ENCODE assay signal across 10 cellular contexts in genomic region chr19:4597278-4597974, GRCh38. TPM values are rescaled to one million over a fixed set of nuclear protein-coding genes. Genes with fewer than 3 reads are reported as not detected.
DNase-seq lines count a peak whose midpoint lies in the region; ATAC-seq, FAIRE-seq and TF ChIP-seq lines count a peak whose summit lies in the region.
"Had no signal": no experiment of that assay in that cellular context is flagged by ENCODE, and none has a peak within 500 bp of the region (broad histone marks: within the 10 kb centered on the region; RNA-seq: fewer than 3 reads in every experiment).

No MANE protein-coding gene starts in this region.

- no peaks in the 10 kb centered on the region for H4K20me1 ChIP-seq in KMS-11 (ENCODE audit: insufficient read depth)
- H4K20me1 ChIP-seq in GM12878 (ENCODE audit: control insufficient read depth, insufficient read depth) = no peaks in the 10 kb centered on the region

- BruUV-seq in GM12878 (replicated peaks; lab: Mats Ljungman, UMichigan) = no TSS peak

- no peak for TF ChIP-seq CTCF in KMS-11 (conservative IDR thresholded peaks at IDR 0.05; ENCODE audit: low read depth, low read length)
- no peak for TF ChIP-seq CTCF in GM12878 (IDR thresholded peaks at IDR 0.05 in 2 of 3, conservative IDR thresholded peaks at IDR 0.05 in 1 of 3; ENCODE audit: control insufficient read depth in 2 of 3, extremely low read depth in 1 of 3, insufficient read depth in 1 of 3, low read depth in 3 of 3, low read length in 3 of 3)

- no peaks in the 10 kb centered on the region for H3K36me3 Mint-ChIP-seq in natural killer cell treated with Interleukin-12 subunit alpha and Interleukin-12 subunit beta and Interleukin-15 and Interleukin-18, amount 100 ng/mL, for 72 hours

- TF ChIP-seq POLR2A in GM12878 (IDR thresholded peaks at IDR 0.05; ENCODE audit: low read depth, low read length) = no peak

- DNase-seq in NCI-H2171 treated with DMSO at 0.1 percent for 48 hours (lab: John Stamatoyannopoulos, UW) = peak; percentile 56
- no peak for DNase-seq in NCI-H2171 (lab: John Stamatoyannopoulos, UW)
- DNase-seq in GM12878 (ENCODE audit: low read depth, low spot score) = no peak
- no peak for DNase-seq in natural killer cell treated with Interleukin-12 subunit alpha and Interleukin-12 subunit beta and Interleukin-15 and Interleukin-18, amount 100 ng/mL, for 72 hours (ENCODE audit: low spot score)
- DNase-seq in SIG-M5 treated with dmso at 0.1 percent for 504 hours (lab: John Stamatoyannopoulos, UW; ENCODE audit: unreplicated experiment) = no peak
- DNase-seq: NCI-H1092 had no signal

- TF ChIP-seq EP300 in GM12878 (IDR thresholded peaks at IDR 0.05; ENCODE audit: borderline replicate concordance in 1 of 2, control insufficient read depth in 1 of 2, low read depth in 2 of 2, low read length in 2 of 2) = no peak

- SMC1A ChIA-PET in GM12878 (lab: Charles Lee; ENCODE audit: uncharacterized antibody, unreplicated experiment) = interaction anchor here (1.5 kb wide), 1 partner anchor 39 kb away, joined by 3 read pairs; no protein-coding TSS in a partner anchor

- H3K79me2 ChIP-seq in KMS-11 (ENCODE audit: insufficient read depth, low read depth) (no peaks in the 10 kb centered on the region), GM12878 (ENCODE audit: control insufficient read depth, insufficient read depth, low read length) (no peaks in the 10 kb centered on the region)

- intact Hi-C loops in GM12878 (cut with micrococcal nuclease; ENCODE audit: unreplicated experiment) = no loop called here

- WGBS in GM12878 (ENCODE audit: insufficient coverage, insufficient replicate concordance, low lambda C conversion rate, missing lambda C conversion rate) = 20% methylated on average over 21 of the region's 27 CpGs

- RAD21 ChIA-PET in GM12878 (lab: Charles Lee; ENCODE audit: unreplicated experiment) = no interaction called here

- H3K36me3 ChIP-seq in KMS-11 (ENCODE audit: insufficient read depth) (no peaks in the 10 kb centered on the region), GM12878 (ENCODE audit: control insufficient read depth in 2 of 2, insufficient read depth in 2 of 2, low read length in 1 of 2) (no peaks in the 10 kb centered on the region)

- H3K4me1 ChIP-seq in KMS-11 (ENCODE audit: low read depth, poor library complexity, severe bottlenecking) (no peaks in the 10 kb centered on the region), GM12878 (ENCODE audit: control insufficient read depth, insufficient read depth, low read length) (peaks cover 2% of the 10 kb centered on the region; the same call in 1 of the 2 replicates)

- in situ Hi-C loops in GM12878 (cut with MboI) = no loop called here

- CTCF ChIA-PET in GM12878 (lab: Yijun Ruan, JAX) = interaction anchor here (1.0 to 1.6 kb wide), 3 partner anchors 36 to 39 kb away, joined by 3 to 5 read pairs (median 3); no protein-coding TSS in a partner anchor

- POLR2A ChIA-PET in GM12878 (lab: Charles Lee) = interaction anchor here (0.6 to 1.1 kb wide), 4 partner anchors 18 to 47 kb away, joined by 3 to 4 read pairs (median 4); no protein-coding TSS in a partner anchor

- H3K9ac ChIP-seq in KMS-11 = no peak overlapping the region
- no peak overlapping the region for H3K9ac ChIP-seq in GM12878 (ENCODE audit: control insufficient read depth, insufficient read depth, low read length)

- H3K4me3 ChIP-seq in KMS-11 (IDR thresholded peaks at IDR 0.05; ENCODE audit: insufficient read depth, low read depth, low read length) (no peak overlapping the region), GM12878 (no peak overlapping the region)

- no peaks in the 10 kb centered on the region for H3K9me3 ChIP-seq in GM12878 (replicated peaks; ENCODE audit: control insufficient read depth, insufficient read depth, low read length)

- H3K27ac Mint-ChIP-seq in natural killer cell treated with Interleukin-12 subunit alpha and Interleukin-12 subunit beta and Interleukin-15 and Interleukin-18, amount 100 ng/mL, for 72 hours = no peak overlapping the region

- no peak for FAIRE-seq in GM12878 (lab: Jason Lieb, UNC)
- FAIRE-seq: GM18507 had no signal

- TF ChIP-seq RAD21 in GM12878 (IDR thresholded peaks at IDR 0.05; ENCODE audit: insufficient read depth, low read depth, low read length) = no peak

- H3K4me1 Mint-ChIP-seq in natural killer cell treated with Interleukin-12 subunit alpha and Interleukin-12 subunit beta and Interleukin-15 and Interleukin-18, amount 100 ng/mL, for 72 hours (ENCODE audit: low read depth in 2 of 2) = peaks cover 8 to 10% of the 10 kb centered on the region in 2 donors

- H2AFZ ChIP-seq in KMS-11 (ENCODE audit: low read depth) (peak overlapping the region; percentile 22; the same call in 1 of the 2 replicates), GM12878 (ENCODE audit: control insufficient read depth, low read depth, low read length) (no peak overlapping the region)

- H3K4me2 ChIP-seq in KMS-11 = peak overlapping the region; percentile 60; the same call in 1 of the 2 replicates
- 0 out of 2 replicates have a peak overlapping the region, but pooled peaks have one; percentile 13 for H3K4me2 ChIP-seq in GM12878 (ENCODE audit: control insufficient read depth, insufficient read depth)

- peak overlapping the region; percentile 41 for H3K4me3 Mint-ChIP-seq in natural killer cell treated with Interleukin-12 subunit alpha and Interleukin-12 subunit beta and Interleukin-15 and Interleukin-18, amount 100 ng/mL, for 72 hours

- no peak overlapping the region for H3K27ac ChIP-seq in KMS-11
- H3K27ac ChIP-seq in GM12878 (ENCODE audit: control insufficient read depth, insufficient read depth) = no peak overlapping the region

- ATAC-seq in GM12878 (peak; percentile 59), GM18861 (IDR thresholded peaks at IDR 0.05; ENCODE audit: unreplicated experiment) (no peak), GM21619 (IDR thresholded peaks at IDR 0.05; ENCODE audit: unreplicated experiment) (no peak)
- ATAC-seq in natural killer cell treated with Interleukin-12 subunit alpha and Interleukin-12 subunit beta and Interleukin-15 and Interleukin-18, amount 100 ng/mL, for 72 hours = peak; percentile 24 to 60

- peaks cover 55% of the 10 kb centered on the region for H3K27me3 ChIP-seq in KMS-11 (ENCODE audit: insufficient read depth, low read depth)
- no peaks in the 10 kb centered on the region for H3K27me3 ChIP-seq in GM12878 (replicated peaks in 1 of 2; ENCODE audit: control insufficient read depth in 2 of 2, insufficient read depth in 2 of 2, low read length in 1 of 2)

- H3K27me3 Mint-ChIP-seq in natural killer cell treated with Interleukin-12 subunit alpha and Interleukin-12 subunit beta and Interleukin-15 and Interleukin-18, amount 100 ng/mL, for 72 hours = peaks cover 0 to 12% of the 10 kb centered on the region in 2 donors

- no peaks in the 10 kb centered on the region for H3K9me3 Mint-ChIP-seq in natural killer cell treated with Interleukin-12 subunit alpha and Interleukin-12 subunit beta and Interleukin-15 and Interleukin-18, amount 100 ng/mL, for 72 hours

RNA-seq across cellular contexts. Expression of gene SEMA6B, which starts 37.9 kb away (rescaled TPM):
- not detected in 2 replicates for total RNA-seq in GM12878 (2013; cell fraction: nucleolus; rRNA removed)
- total RNA-seq in GM12878 (2014; rRNA removed) (not detected in 2 replicates), GM12878 (2014; rRNA removed; fragmentation: Illumina TruSeq; extraction: Trizol) (not detected in 2 replicates), GM12878 (2021) (0.08 and 0.13 TPM in 2 replicates)
- not detected for polyA plus RNA-seq in GM12878 (2011; ENCODE audit: low read depth)
- polyA plus RNA-seq in GM12878 (2011; rRNA removed) (not detected in 2 replicates), GM12878 (2014; fragmentation: Illumina TruSeq; extraction: Trizol) (not detected in 2 replicates), GM12878 (2014; fragmentation: Nextera tagmentation; extraction: Ambion mirVana) (not detected), GM12878 (2014; rRNA removed) (not detected in 2 replicates), GM12878 (2016; fragmentation: Nextera tagmentation; extraction: Ambion mirVana) (not detected)
- polyA plus RNA-seq in GM12878 (2011; cell fraction: cytosol; rRNA removed) = 0.03 and 0.10 TPM in 2 replicates
- 0.04 and 0.12 TPM in 2 replicates for polyA plus RNA-seq in GM12878 (2011; cell fraction: nucleus; rRNA removed)
- 0.06 TPM in 1 of 2 replicates, not detected in the other for polyA plus RNA-seq in GM12878 (2012)
- polyA minus RNA-seq in GM12878 (2011; rRNA and poly(A)+ RNA removed) = not detected in 2 replicates
- polyA minus RNA-seq in GM12878 (2011; cell fraction: cytosol; rRNA and poly(A)+ RNA removed) = not detected in 2 replicates
- not detected in 2 replicates for polyA minus RNA-seq in GM12878 (2011; cell fraction: nucleus; rRNA and poly(A)+ RNA removed)
- under 1 TPM in 1 of 2 donors, not detected in 1; 0.14 TPM for total RNA-seq in natural killer cell treated with Interleukin-12 subunit alpha and Interleukin-12 subunit beta and Interleukin-15 and Interleukin-18, amount 100 ng/mL, for 72 hours

RNA-seq across cellular contexts. Expression of gene TNFAIP8L1, which starts 41.9 kb away (rescaled TPM):
- 17.9 and 19.3 TPM in 2 replicates for total RNA-seq in GM12878 (2013; cell fraction: nucleolus; rRNA removed)
- total RNA-seq in GM12878 (2014; rRNA removed) (5.0 TPM in 2 replicates), GM12878 (2014; rRNA removed; fragmentation: Illumina TruSeq; extraction: Trizol) (8.3 and 8.7 TPM in 2 replicates), GM12878 (2021) (12.7 and 14.3 TPM in 2 replicates)
- polyA plus RNA-seq in GM12878 (2011; ENCODE audit: low read depth) = 4.5 TPM
- polyA plus RNA-seq in GM12878 (2011; rRNA removed) (7.6 and 9.0 TPM in 2 replicates), GM12878 (2014; fragmentation: Illumina TruSeq; extraction: Trizol) (4.6 and 8.6 TPM in 2 replicates), GM12878 (2014; fragmentation: Nextera tagmentation; extraction: Ambion mirVana) (1 to 10 TPM in 1 of 2 experiments, under 1 TPM in 1; 0.93 to 2.4 TPM), GM12878 (2014; rRNA removed) (12.4 and 13.1 TPM in 2 replicates), GM12878 (2016; fragmentation: Nextera tagmentation; extraction: Ambion mirVana) (1 to 10 TPM; 8.3 to 9.2 TPM)
- 14.0 and 14.6 TPM in 2 replicates for polyA plus RNA-seq in GM12878 (2011; cell fraction: cytosol; rRNA removed)
- polyA plus RNA-seq in GM12878 (2011; cell fraction: nucleus; rRNA removed) = 4.2 and 6.9 TPM in 2 replicates
- polyA plus RNA-seq in GM12878 (2012) = 7.7 and 9.0 TPM in 2 replicates
- 6.7 and 13.4 TPM in 2 replicates for polyA minus RNA-seq in GM12878 (2011; rRNA and poly(A)+ RNA removed)
- 5.9 and 6.3 TPM in 2 replicates for polyA minus RNA-seq in GM12878 (2011; cell fraction: cytosol; rRNA and poly(A)+ RNA removed)
- 4.1 and 6.6 TPM in 2 replicates for polyA minus RNA-seq in GM12878 (2011; cell fraction: nucleus; rRNA and poly(A)+ RNA removed)
- 10 to 100 TPM in 1 of 2 donors, 1 to 10 TPM in 1; 8.3 to 10.3 TPM for total RNA-seq in natural killer cell treated with Interleukin-12 subunit alpha and Interleukin-12 subunit beta and Interleukin-15 and Interleukin-18, amount 100 ng/mL, for 72 hours

RNA-seq across cellular contexts. Expression of gene LRG1, which starts 57.6 kb away (rescaled TPM):
- 0.69 and 1.4 TPM in 2 replicates for total RNA-seq in GM12878 (2013; cell fraction: nucleolus; rRNA removed)
- total RNA-seq in GM12878 (2014; rRNA removed) (0.44 and 0.62 TPM in 2 replicates), GM12878 (2014; rRNA removed; fragmentation: Illumina TruSeq; extraction: Trizol) (0.51 and 0.63 TPM in 2 replicates), GM12878 (2021) (1.1 and 1.2 TPM in 2 replicates)
- polyA plus RNA-seq in GM12878 (2011; ENCODE audit: low read depth) = 0.31 TPM
- polyA plus RNA-seq in GM12878 (2011; rRNA removed) (2.5 and 4.7 TPM in 2 replicates), GM12878 (2014; fragmentation: Illumina TruSeq; extraction: Trizol) (0.13 and 0.53 TPM in 2 replicates), GM12878 (2014; fragmentation: Nextera tagmentation; extraction: Ambion mirVana) (under 1 TPM; 0.29 to 0.31 TPM), GM12878 (2014; rRNA removed) (1.0 and 1.6 TPM in 2 replicates), GM12878 (2016; fragmentation: Nextera tagmentation; extraction: Ambion mirVana) (under 1 TPM; 0.43 TPM)
- 6.4 and 7.8 TPM in 2 replicates for polyA plus RNA-seq in GM12878 (2011; cell fraction: cytosol; rRNA removed)
- polyA plus RNA-seq in GM12878 (2011; cell fraction: nucleus; rRNA removed) = 1.4 and 1.6 TPM in 2 replicates
- 0.89 and 0.93 TPM in 2 replicates for polyA plus RNA-seq in GM12878 (2012)
- 1.8 and 4.3 TPM in 2 replicates for polyA minus RNA-seq in GM12878 (2011; rRNA and poly(A)+ RNA removed)
- 1.5 and 1.7 TPM in 2 replicates for polyA minus RNA-seq in GM12878 (2011; cell fraction: cytosol; rRNA and poly(A)+ RNA removed)
- polyA minus RNA-seq in GM12878 (2011; cell fraction: nucleus; rRNA and poly(A)+ RNA removed) = 0.85 and 1.1 TPM in 2 replicates
- under 1 TPM in 1 of 2 donors, not detected in 1; 0.36 TPM for total RNA-seq in natural killer cell treated with Interleukin-12 subunit alpha and Interleukin-12 subunit beta and Interleukin-15 and Interleukin-18, amount 100 ng/mL, for 72 hours

Comparison
In these comparisons a context has a peak if more than half of its experiments do, and no peak if none do; other contexts are left out.
1. ATAC-seq: peak in GM12878 (single experiment) and natural killer cell treated with Interleukin-12 subunit alpha and Interleukin-12 subunit beta and Interleukin-15 and Interleukin-18, amount 100 ng/mL, for 72 hours (2 of 2); none in GM18861 (single experiment) and GM21619 (single experiment).